Comparison of ENCODE assay signal across 16 cellular contexts in the genomic region with DNA sequence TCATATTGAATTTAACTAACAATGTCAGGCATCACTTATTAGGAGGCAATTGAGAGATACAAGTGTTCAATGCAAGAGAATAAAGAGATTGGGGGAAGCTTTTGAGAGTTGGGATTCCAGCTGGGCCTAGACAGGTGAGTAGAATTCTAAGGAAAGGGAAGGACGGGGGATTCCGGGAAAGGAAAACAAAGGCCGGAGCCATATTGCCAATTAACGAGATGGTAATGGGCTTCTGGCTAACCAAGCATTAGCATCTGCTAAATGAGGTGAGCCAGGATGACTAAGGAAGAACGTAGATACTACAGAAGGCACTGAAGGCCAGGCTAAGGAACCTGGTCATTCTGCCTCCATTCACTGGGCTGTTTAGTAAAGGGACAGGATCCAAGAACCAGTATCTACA. TPM values are rescaled to one million over a fixed set of nuclear protein-coding genes. Genes with fewer than 3 reads are reported as not detected.
DNase-seq lines count a peak whose midpoint lies in the region; ATAC-seq and TF ChIP-seq lines count a peak whose summit lies in the region.
"Had no signal": no experiment of that assay in that cellular context is flagged by ENCODE, and none has a peak within 500 bp of the region (broad histone marks: within the 10 kb centered on the region; RNA-seq: fewer than 3 reads in every experiment).

No MANE protein-coding gene starts in this region.

- POLR2A ChIA-PET in T-cell (lab: Charles Lee): interaction anchor here (0.9 to 1.2 kb wide), 4 partner anchors 14 to 57 kb away, joined by 3 to 4 read pairs (median 4); no protein-coding TSS in a partner anchor

- H3K36me3 Mint-ChIP-seq in activated naive CD4-positive, alpha-beta T cell treated with anti-CD3 and anti-CD28 coated beads, Interleukin-2, amount 50 U/mL, for 24 hours: peaks cover 34% of the 10 kb centered on the region
- H3K36me3 Mint-ChIP-seq in T-cell (peaks cover 27% of the 10 kb centered on the region), glutamatergic neuron (ENCODE audit: unreplicated experiment) (no peaks in the 10 kb centered on the region)

- TF ChIP-seq CTCF in glutamatergic neuron (IDR thresholded peaks at IDR 0.05; ENCODE audit: partially characterized antibody, unreplicated experiment) (no peak), heart left ventricle (IDR thresholded peaks at IDR 0.05) (no peak)

- H3K9me3 Mint-ChIP-seq in activated naive CD4-positive, alpha-beta T cell treated with anti-CD3 and anti-CD28 coated beads, Interleukin-2, amount 50 U/mL, for 24 hours: no peaks in the 10 kb centered on the region
- H3K9me3 Mint-ChIP-seq in T-cell: no peaks in the 10 kb centered on the region
- peaks cover 4% of the 10 kb centered on the region for H3K9me3 Mint-ChIP-seq in glutamatergic neuron (ENCODE audit: unreplicated experiment)

- WGBS in heart left ventricle, 4 donors: 84 to 91% (median 87%) methylated on average over 5 of the region's 5 CpGs

- no peaks in the 10 kb centered on the region for H3K27me3 Mint-ChIP-seq in activated naive CD4-positive, alpha-beta T cell treated with anti-CD3 and anti-CD28 coated beads, Interleukin-2, amount 50 U/mL, for 24 hours
- H3K27me3 Mint-ChIP-seq in T-cell: no peaks in the 10 kb centered on the region
- H3K27me3 Mint-ChIP-seq in glutamatergic neuron (ENCODE audit: unreplicated experiment): peaks cover 4% of the 10 kb centered on the region

- no peaks in the 10 kb centered on the region for H3K27me3 ChIP-seq in heart left ventricle
- H3K27me3 ChIP-seq: ascending aorta, right lobe of liver, thyroid gland had no signal

- CTCF ChIA-PET in T-cell (lab: Charles Lee): interaction anchor here in 1 of 2 donors (0.7 to 1.3 kb wide), 2 partner anchors 11 to 17 kb away, joined by 3 to 6 read pairs; no protein-coding TSS in a partner anchor

- no peaks in the 10 kb centered on the region for H3K9me3 ChIP-seq in heart left ventricle
- H3K9me3 ChIP-seq: ascending aorta, right lobe of liver, thyroid gland had no signal

- peak overlapping the region; percentile 67 for H3K4me3 Mint-ChIP-seq in activated naive CD4-positive, alpha-beta T cell treated with anti-CD3 and anti-CD28 coated beads, Interleukin-2, amount 50 U/mL, for 24 hours
- H3K4me3 Mint-ChIP-seq in T-cell: peak overlapping the region in 1 of 3 donors; percentile 99
- peak overlapping the region; percentile 55 for H3K4me3 Mint-ChIP-seq in glutamatergic neuron (ENCODE audit: unreplicated experiment)

- no peak for TF ChIP-seq POLR2A in heart left ventricle (IDR thresholded peaks at IDR 0.05)

- H3K4me3 ChIP-seq in heart left ventricle: no peak overlapping the region
- H3K4me3 ChIP-seq: ascending aorta, right lobe of liver, thyroid gland had no signal

- ATAC-seq in T-cell (replicated peaks in 1 of 4) (no peak), heart left ventricle (no peak)
- ATAC-seq: right lobe of liver had no signal

- DNase-seq in activated naive CD4-positive, alpha-beta T cell treated with Interleukin-2 at 50 U/mL for 16 hours: no peak
- DNase-seq in T-cell (no peak), glutamatergic neuron (no peak), heart left ventricle (no peak), T1000 (lab: John Stamatoyannopoulos, UW) (no peak), NCI-H510A treated with DMSO at 0.1 percent for 48 hours (lab: John Stamatoyannopoulos, UW) (no peak)
- DNase-seq: activated effector memory CD4-positive, alpha-beta T cell treated with Interleukin-2 at 50 U/mL for 16 hours; NCI-H748 treated with DMSO at 0.1 percent for 48 hours; right lobe of liver; Right ventricle myocardium superior; stimulated activated CD4-positive, alpha-beta T cell treated with anti-CD3 and anti-CD28 coated beads, Interleukin-15, amount 100 ng/mL, for 24 hours; thyroid gland had no signal

- H3K27ac Mint-ChIP-seq in activated naive CD4-positive, alpha-beta T cell treated with anti-CD3 and anti-CD28 coated beads, Interleukin-2, amount 50 U/mL, for 24 hours: peak overlapping the region; percentile 94
- peak overlapping the region; percentile 82 to 84 for H3K27ac Mint-ChIP-seq in T-cell
- peak overlapping the region; percentile 89 for H3K27ac Mint-ChIP-seq in glutamatergic neuron (ENCODE audit: unreplicated experiment)

- H3K27ac ChIP-seq in temporal lobe (ENCODE audit: low read depth, low read length) (peak overlapping the region; percentile 18), heart left ventricle (no peak overlapping the region)
- H3K27ac ChIP-seq: ascending aorta, parathyroid adenoma, right lobe of liver, thyroid gland had no signal

- H3K4me1 ChIP-seq in heart left ventricle: peaks cover 0 to 87% (median 33%) of the 10 kb centered on the region in 12 donors
- H3K4me1 ChIP-seq: ascending aorta, parathyroid adenoma, right lobe of liver had no signal

- intact Hi-C loops in heart left ventricle (cut with DNase I): loop anchor here in 1 of 10 donors (10.0 kb wide), 1 partner anchor 128 kb away; no protein-coding TSS in a partner anchor

- H3K4me1 Mint-ChIP-seq in activated naive CD4-positive, alpha-beta T cell treated with anti-CD3 and anti-CD28 coated beads, Interleukin-2, amount 50 U/mL, for 24 hours: peaks cover 97% of the 10 kb centered on the region
- H3K4me1 Mint-ChIP-seq in T-cell: peaks cover 98 to 100% (median 99%) of the 10 kb centered on the region in 3 donors
- peaks cover 68% of the 10 kb centered on the region for H3K4me1 Mint-ChIP-seq in glutamatergic neuron (ENCODE audit: low read depth, unreplicated experiment)

- peaks cover 0 to 4% (median 0%) of the 10 kb centered on the region in 9 donors for H3K36me3 ChIP-seq in heart left ventricle
- H3K36me3 ChIP-seq: ascending aorta, right lobe of liver, thyroid gland had no signal

RNA-seq across cellular contexts. Expression of a gene that starts 10.5 kb away (rescaled TPM):
- total RNA-seq in T-cell (100 to 1,000 TPM; 466 to 573 (median 534) TPM), glutamatergic neuron (ENCODE audit: unreplicated experiment) (525 TPM), temporal lobe (225 TPM), heart left ventricle (10 to 100 TPM; 28.1 to 72.4 (median 56.6) TPM)
- polyA plus RNA-seq in heart left ventricle: 10 to 100 TPM; 14.7 to 29.4 TPM
